Comparison of ENCODE assay signal across 20 cellular contexts in genomic region chr10:87076421-87076820, GRCh38. TPM values are rescaled to one million over a fixed set of nuclear protein-coding genes. Genes with fewer than 3 reads are reported as not detected.
"Had no signal": no experiment of that assay in that cellular context is flagged by ENCODE, and none has a peak within 500 bp of the region (broad histone marks: within the 10 kb centered on the region; RNA-seq: fewer than 3 reads in every experiment).

No MANE protein-coding gene starts in this region.

RNA-seq across cellular contexts. Expression of gene FAM25A, which starts 56.3 kb away (rescaled TPM):
- total RNA-seq: activated CD4-positive, alpha-beta memory T cell treated with anti-CD3 and anti-CD28 coated beads, Interleukin-2, amount 10 ng/mL, durations not matched to agents 7 days and 5 days; activated CD4-positive, alpha-beta T cell treated with anti-CD3 and anti-CD28 coated beads for 36 hours; activated CD4-positive, alpha-beta T cell treated with anti-CD3 and anti-CD28 coated beads, Interleukin-2, amount 10 ng/mL, durations not matched to agents 7 days and 5 days; activated CD8-positive, alpha-beta memory T cell treated with anti-CD3 and anti-CD28 coated beads, Interleukin-2, amount 10 ng/mL, durations not matched to agents 7 days and 5 days; activated naive CD4-positive, alpha-beta T cell treated with anti-CD3 and anti-CD28 coated beads for 36 hours; activated naive CD4-positive, alpha-beta T cell treated with anti-CD3 and anti-CD28 coated beads, Interleukin-2, amount 50 U/mL, for 72 hours; activated naive CD8-positive, alpha-beta T cell treated with anti-CD3 and anti-CD28 coated beads for 36 hours; activated T-helper 1 cell treated with anti-CD3 and anti-CD28 coated beads, Interleukin-12 subunit alpha, Interleukin-12 subunit beta, Interleukin-2, Interleukin-4 antibody, amounts not matched to agents 30 ng/mL and 10 ng/mL and 1 ng/mL, durations not matched to agents 14 hours and 24 hours and 36 hours; activated T-helper 17 cell treated with anti-CD3 and anti-CD28 coated beads, Interleukin-2, amount 50 U/mL, for 72 hours; aorta; astrocyte; body of pancreas; breast epithelium; cardiac septum; chondrocyte; T-cell; T-helper 1 cell treated with Interleukin-12 subunit alpha and Interleukin-12 subunit beta and Interleukin-4 antibody, amounts not matched to agents 30 ng/mL and 1 ng/mL, for 36 hours; T-helper 17 cell; T-helper 2 cell treated with Interferon-gamma antibody and Interleukin-4, amounts not matched to agents 100 ng/mL and 5 ng/mL, for 36 hours; WTC11 had no signal
- polyA plus RNA-seq: aorta had no signal
